In genomic region chr2:188577231-188577630, GRCh38 we compare ENCODE assay signal across 24 cellular contexts.
"Had no signal": no experiment of that assay in that cellular context is flagged by ENCODE, and none has a peak within 500 bp of the region (broad histone marks: within the 10 kb centered on the region; RNA-seq: fewer than 3 reads in every experiment).

No MANE protein-coding gene starts in this region.

- H3K4me1 Mint-ChIP-seq: activated CD4-positive, alpha-beta T cell treated with anti-CD3 and anti-CD28 coated beads for 36 hours; activated naive CD4-positive, alpha-beta T cell treated with anti-CD3 and anti-CD28 coated beads, Interleukin-2, amount 10 ng/mL, durations not matched to agents 7 days and 5 days; stimulated activated memory B cell treated with anti-CD40 and anti-IgM and Interleukin-4, amounts not matched to agents 10 μg/mL and 1 μg/mL and 100 μg/mL, for 72 hours had no signal

- H3K4me3 ChIP-seq: esophagus muscularis mucosa, left ventricle myocardium inferior, pancreas, SJSA1, skin epidermis, stomach, testis, upper lobe of left lung had no signal

- H3K4me3 Mint-ChIP-seq: activated CD4-positive, alpha-beta memory T cell treated with anti-CD3 and anti-CD28 coated beads for 36 hours; activated CD4-positive, alpha-beta T cell treated with anti-CD3 and anti-CD28 coated beads for 36 hours; activated naive CD4-positive, alpha-beta T cell treated with anti-CD3 and anti-CD28 coated beads, Interleukin-2, amount 10 ng/mL, durations not matched to agents 7 days and 5 days; natural killer cell treated with Interleukin-12 subunit alpha and Interleukin-12 subunit beta and Interleukin-15 and Interleukin-18, amount 100 ng/mL, for 72 hours; stimulated activated memory B cell treated with anti-CD40 and anti-IgM and Interleukin-4, amounts not matched to agents 10 μg/mL and 1 μg/mL and 100 μg/mL, for 72 hours; WTC11 had no signal

- H3K27me3 ChIP-seq: brain microvascular endothelial cell, esophagus muscularis mucosa, pancreas, SJSA1, stomach, testis, upper lobe of left lung had no signal

- DNase-seq: activated CD4-positive, alpha-beta memory T cell treated with anti-CD3 and anti-CD28 coated beads for 36 hours; activated CD4-positive, alpha-beta T cell treated with anti-CD3 and anti-CD28 coated beads for 36 hours; activated naive CD4-positive, alpha-beta T cell treated with anti-CD3 and anti-CD28 coated beads, Interleukin-2, amount 10 ng/mL, durations not matched to agents 7 days and 5 days; activated T-cell treated with anti-CD3 and anti-CD28 coated beads, Interleukin-2, amount 50 U/mL, for 48 hours; aorta; brain microvascular endothelial cell; central memory CD4-positive, alpha-beta T cell; effector memory CD4-positive, alpha-beta T cell; kidney glomerular epithelial cell; left ventricle myocardium inferior; midbrain; pancreas; right cardiac atrium; stimulated activated CD4-positive, alpha-beta T cell treated with anti-CD3 and anti-CD28 coated beads, Interleukin-1b, Interleukin-23, amount 100 ng/mL, for 48 hours; stomach; T-helper 9 cell; testis; upper lobe of left lung had no signal

- H3K36me3 Mint-ChIP-seq: activated CD4-positive, alpha-beta memory T cell treated with anti-CD3 and anti-CD28 coated beads for 36 hours; activated naive CD4-positive, alpha-beta T cell treated with anti-CD3 and anti-CD28 coated beads, Interleukin-2, amount 10 ng/mL, durations not matched to agents 7 days and 5 days; natural killer cell treated with Interleukin-12 subunit alpha and Interleukin-12 subunit beta and Interleukin-15 and Interleukin-18, amount 100 ng/mL, for 72 hours; stimulated activated memory B cell treated with anti-CD40 and anti-IgM and Interleukin-4, amounts not matched to agents 10 μg/mL and 1 μg/mL and 100 μg/mL, for 72 hours; WTC11 had no signal

- H3K27me3 Mint-ChIP-seq: activated CD4-positive, alpha-beta memory T cell treated with anti-CD3 and anti-CD28 coated beads for 36 hours; activated CD4-positive, alpha-beta T cell treated with anti-CD3 and anti-CD28 coated beads for 36 hours; activated naive CD4-positive, alpha-beta T cell treated with anti-CD3 and anti-CD28 coated beads, Interleukin-2, amount 10 ng/mL, durations not matched to agents 7 days and 5 days; natural killer cell treated with Interleukin-12 subunit alpha and Interleukin-12 subunit beta and Interleukin-15 and Interleukin-18, amount 100 ng/mL, for 72 hours; stimulated activated memory B cell treated with anti-CD40 and anti-IgM and Interleukin-4, amounts not matched to agents 10 μg/mL and 1 μg/mL and 100 μg/mL, for 72 hours had no signal

- H3K36me3 ChIP-seq: brain microvascular endothelial cell, esophagus muscularis mucosa, left ventricle myocardium inferior, pancreas, stomach, upper lobe of left lung had no signal

- H3K4me1 ChIP-seq: left ventricle myocardium inferior, pancreas, SJSA1, stomach, testis, upper lobe of left lung had no signal

- H3K27ac ChIP-seq: brain microvascular endothelial cell, esophagus muscularis mucosa, left ventricle myocardium inferior, pancreas, SJSA1, stomach, testis, upper lobe of left lung had no signal

- H3K27ac Mint-ChIP-seq: activated CD4-positive, alpha-beta memory T cell treated with anti-CD3 and anti-CD28 coated beads for 36 hours; activated CD4-positive, alpha-beta T cell treated with anti-CD3 and anti-CD28 coated beads for 36 hours; activated naive CD4-positive, alpha-beta T cell treated with anti-CD3 and anti-CD28 coated beads, Interleukin-2, amount 10 ng/mL, durations not matched to agents 7 days and 5 days; natural killer cell treated with Interleukin-12 subunit alpha and Interleukin-12 subunit beta and Interleukin-15 and Interleukin-18, amount 100 ng/mL, for 72 hours; stimulated activated memory B cell treated with anti-CD40 and anti-IgM and Interleukin-4, amounts not matched to agents 10 μg/mL and 1 μg/mL and 100 μg/mL, for 72 hours; WTC11 had no signal

- H3K9me3 ChIP-seq: esophagus muscularis mucosa, left ventricle myocardium inferior, pancreas, SJSA1, stomach, testis, upper lobe of left lung had no signal

- H3K9me3 Mint-ChIP-seq: activated CD4-positive, alpha-beta memory T cell treated with anti-CD3 and anti-CD28 coated beads for 36 hours; activated naive CD4-positive, alpha-beta T cell treated with anti-CD3 and anti-CD28 coated beads, Interleukin-2, amount 10 ng/mL, durations not matched to agents 7 days and 5 days; WTC11 had no signal
